24 cellular contexts compared by ENCODE assay signal in the genomic region with DNA sequence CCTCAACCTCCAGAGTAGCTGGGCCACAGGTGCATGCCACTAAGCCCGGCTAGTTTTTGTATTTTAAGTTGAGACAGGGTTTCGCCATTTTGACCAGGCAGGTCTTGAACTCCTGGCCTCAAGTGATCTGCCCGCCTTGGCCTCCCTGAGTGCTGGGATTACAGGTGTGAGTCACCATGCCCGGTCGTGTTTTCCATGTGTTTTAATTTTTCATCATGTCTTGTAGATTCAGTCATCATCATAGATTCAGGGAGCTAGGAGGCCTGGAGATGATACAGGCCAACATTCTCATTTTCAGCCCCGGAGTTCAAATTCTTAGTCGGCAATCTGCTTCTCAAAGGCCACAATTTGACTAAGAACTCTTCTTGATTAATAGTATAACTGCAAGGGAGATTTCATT.
DNase-seq lines count a peak whose midpoint lies in the region; ATAC-seq and TF ChIP-seq lines count a peak whose summit lies in the region.
"Had no signal": no experiment of that assay in that cellular context is flagged by ENCODE, and none has a peak within 500 bp of the region (broad histone marks: within the 10 kb centered on the region; RNA-seq: fewer than 3 reads in every experiment).

No MANE protein-coding gene starts in this region.

- no peaks in the 10 kb centered on the region for H3K36me3 ChIP-seq in body of pancreas (replicated peaks in 1 of 2; ENCODE audit: insufficient read depth in 1 of 2, low read depth in 2 of 2)
- H3K36me3 ChIP-seq: brain microvascular endothelial cell, gastrocnemius medialis, neutrophil had no signal

- peak overlapping the region; percentile 94 for H3K4me3 Mint-ChIP-seq in activated T-cell treated with anti-CD3 and anti-CD28 coated beads, Interleukin-2, amount 50 U/mL, for 72 hours
- no peak overlapping the region for H3K4me3 Mint-ChIP-seq in mesothelial cell of epicardium

- no peak for TF ChIP-seq CTCF in body of pancreas (IDR thresholded peaks at IDR 0.05)
- TF ChIP-seq CTCF in mesothelial cell of epicardium (IDR thresholded peaks at IDR 0.05; ENCODE audit: unreplicated experiment) = no peak

- no peaks in the 10 kb centered on the region for H3K9me3 Mint-ChIP-seq in activated T-cell treated with anti-CD3 and anti-CD28 coated beads, Interleukin-2, amount 50 U/mL, for 72 hours
- H3K9me3 Mint-ChIP-seq in mesothelial cell of epicardium = no peaks in the 10 kb centered on the region

- H3K4me1 ChIP-seq in body of pancreas = peaks cover 8% of the 10 kb centered on the region
- H3K4me1 ChIP-seq: testis had no signal

- no peaks in the 10 kb centered on the region for H3K9me3 ChIP-seq in body of pancreas
- H3K9me3 ChIP-seq: gastrocnemius medialis, neutrophil, testis had no signal

- TF ChIP-seq POLR2A in body of pancreas (IDR thresholded peaks at IDR 0.05) = no peak

- WGBS in body of pancreas, 2 donors = 78 to 80% methylated on average over 7 of the region's 7 CpGs

- H3K27ac Mint-ChIP-seq in activated T-cell treated with anti-CD3 and anti-CD28 coated beads, Interleukin-2, amount 50 U/mL, for 72 hours = peak overlapping the region; percentile 93
- no peak overlapping the region for H3K27ac Mint-ChIP-seq in mesothelial cell of epicardium
- H3K27ac Mint-ChIP-seq: CD14-positive monocyte had no signal

- no peak overlapping the region for H3K27ac ChIP-seq in body of pancreas
- H3K27ac ChIP-seq: brain microvascular endothelial cell, gastrocnemius medialis, neutrophil, skin epidermis, testis had no signal

- peaks cover 58% of the 10 kb centered on the region for H3K4me1 Mint-ChIP-seq in activated T-cell treated with anti-CD3 and anti-CD28 coated beads, Interleukin-2, amount 50 U/mL, for 72 hours (ENCODE audit: low read depth)
- peaks cover 6% of the 10 kb centered on the region for H3K4me1 Mint-ChIP-seq in mesothelial cell of epicardium

- H3K36me3 Mint-ChIP-seq in activated T-cell treated with anti-CD3 and anti-CD28 coated beads, Interleukin-2, amount 50 U/mL, for 72 hours (ENCODE audit: insufficient read depth in 2 of 2) = peaks cover 5 to 6% of the 10 kb centered on the region in 2 donors
- H3K36me3 Mint-ChIP-seq in mesothelial cell of epicardium = no peaks in the 10 kb centered on the region

- peak; percentile 25 to 32 for ATAC-seq in activated T-cell treated with anti-CD3 and anti-CD28 coated beads, Interleukin-2, amount 50 U/mL, for 72 hours (replicated peaks in 1 of 2)
- ATAC-seq in body of pancreas = no peak
- ATAC-seq: esophagus mucosa, gastrocnemius medialis, Right ventricle myocardium inferior had no signal

- peak; percentile 66 for DNase-seq in activated CD8-positive, alpha-beta memory T cell treated with anti-CD3 and anti-CD28 coated beads, Interleukin-2, amount 50 U/mL, for 48 hours
- no peak for DNase-seq in activated CD8-positive, alpha-beta memory T cell treated with anti-CD3 and anti-CD28 coated beads, Interleukin-2, amount 50 U/mL, for 4 hours
- DNase-seq in activated T-cell treated with anti-CD3 and anti-CD28 coated beads, Interleukin-2, amount 50 U/mL, for 72 hours = peak; percentile 26 to 30
- DNase-seq in amniotic epithelial cell (ENCODE audit: low read depth) = peak; percentile 2
- DNase-seq in stimulated activated CD8-positive, alpha-beta memory T cell treated with anti-CD3 and anti-CD28 coated beads, Interleukin-2, amount 100 ng/mL, for 48 hours (ENCODE audit: low read depth in 2 of 2) = peak; percentile 5 to 37
- DNase-seq in body of pancreas = no peak
- DNase-seq in mesothelial cell of epicardium (ENCODE audit: low spot score in 2 of 2, unreplicated experiment in 2 of 2) = no peak
- DNase-seq in Ammon's horn (ENCODE audit: low spot score) = no peak
- DNase-seq: brain microvascular endothelial cell; effector memory CD4-positive, alpha-beta T cell; gastrocnemius medialis; HCEC 1CT; hypothalamus; IMR-90; NCI-H1105; NCI-H2029; NCI-H345; NCI-H774; testis had no signal

- H3K4me3 ChIP-seq in body of pancreas = no peak overlapping the region
- H3K4me3 ChIP-seq: gastrocnemius medialis, skin epidermis, testis had no signal

- H3K27me3 Mint-ChIP-seq in activated T-cell treated with anti-CD3 and anti-CD28 coated beads, Interleukin-2, amount 50 U/mL, for 72 hours (ENCODE audit: low read depth) = peaks cover 54% of the 10 kb centered on the region
- peaks cover 63% of the 10 kb centered on the region for H3K27me3 Mint-ChIP-seq in mesothelial cell of epicardium (ENCODE audit: low read depth)

- intact Hi-C loops in body of pancreas (cut with DNase I) = no loop called here

- H3K27me3 ChIP-seq in body of pancreas = peaks cover 0 to 8% of the 10 kb centered on the region in 2 donors
- H3K27me3 ChIP-seq: testis had no signal

Comparison
In these comparisons a context has a peak if more than half of its experiments do, and no peak if none do; other contexts are left out.
1. DNase-seq: peak in activated CD8-positive, alpha-beta memory T cell treated with anti-CD3 and anti-CD28 coated beads, Interleukin-2, amount 50 U/mL, for 48 hours (single experiment), activated T-cell treated with anti-CD3 and anti-CD28 coated beads, Interleukin-2, amount 50 U/mL, for 72 hours (2 of 2), amniotic epithelial cell (single experiment) and stimulated activated CD8-positive, alpha-beta memory T cell treated with anti-CD3 and anti-CD28 coated beads, Interleukin-2, amount 100 ng/mL, for 48 hours (2 of 2); none in activated CD8-positive, alpha-beta memory T cell treated with anti-CD3 and anti-CD28 coated beads, Interleukin-2, amount 50 U/mL, for 4 hours (single experiment), body of pancreas (0 of 4), mesothelial cell of epicardium (0 of 2) and Ammon's horn (single experiment).